ENCODE assay signal across 1 cellular context in the genomic region with DNA sequence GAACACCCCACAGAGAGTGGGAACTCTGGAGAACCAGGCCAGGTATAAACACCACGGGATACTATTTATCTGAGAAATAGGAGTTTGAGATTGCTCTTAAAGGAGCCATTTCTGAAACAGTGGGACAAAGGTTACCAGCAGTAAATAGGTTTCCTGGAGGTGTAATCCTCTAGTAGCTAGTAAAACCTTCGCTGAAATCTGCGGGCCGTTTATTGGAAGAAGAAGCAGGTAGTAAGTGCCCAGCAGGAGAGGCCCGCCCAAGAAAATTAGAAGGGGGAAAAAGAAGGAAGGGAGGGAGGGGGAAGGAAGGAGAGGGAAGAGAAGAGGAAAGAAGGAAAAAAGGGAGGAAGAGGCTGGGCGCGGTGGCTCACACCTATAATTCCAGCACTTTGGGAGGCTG.
TF ChIP-seq lines count a peak whose summit lies in the region.

No MANE protein-coding gene starts in this region.

TF ChIP-seq in IMR-90, 13 proteins besides CTCF, POLR2A, EP300 and RAD21 (continued from another document):
- TF ChIP-seq USF2 (IDR thresholded peaks at IDR 0.05; ENCODE audit: low read depth, low read length) (no peak), MAFK (IDR thresholded peaks at IDR 0.05; ENCODE audit: low read depth, low read length) (no peak), CHD1 (IDR thresholded peaks at IDR 0.05; ENCODE audit: low read depth, low read length) (no peak)
TF ChIP-seq in IMR-90: peak in this region for 0.
